ENCODE assay signal across 12 cellular contexts in the genomic region with DNA sequence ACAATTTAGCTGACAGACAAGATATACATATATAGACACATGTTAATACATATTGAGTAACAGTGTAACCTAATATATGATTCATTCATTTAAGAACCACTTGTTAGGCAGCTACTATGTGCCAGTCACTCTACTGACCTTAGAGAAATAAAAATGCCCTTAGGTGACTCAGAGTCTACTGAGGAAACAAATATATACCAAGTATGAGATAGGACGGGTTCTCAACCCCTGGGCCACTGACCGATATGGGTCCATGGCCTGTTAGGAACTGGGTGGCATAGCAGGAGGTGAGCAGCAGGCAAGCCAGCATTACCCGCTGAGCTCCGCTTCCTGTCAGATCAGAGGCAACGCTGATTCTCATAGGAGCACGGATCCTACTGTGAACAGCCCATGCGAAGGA. TPM values are rescaled to one million over a fixed set of nuclear protein-coding genes. Genes with fewer than 3 reads are reported as not detected.
DNase-seq lines count a peak whose midpoint lies in the region; ATAC-seq, FAIRE-seq and TF ChIP-seq lines count a peak whose summit lies in the region.
"Had no signal": no experiment of that assay in that cellular context is flagged by ENCODE, and none has a peak within 500 bp of the region (broad histone marks: within the 10 kb centered on the region; RNA-seq: fewer than 3 reads in every experiment).

No MANE protein-coding gene starts in this region.

- H3K27ac Mint-ChIP-seq in MCF 10A (ENCODE audit: low read depth, unreplicated experiment), result peak overlapping the region; percentile 67
- H3K27ac Mint-ChIP-seq in glutamatergic neuron (ENCODE audit: unreplicated experiment), result no peak overlapping the region

- peak overlapping the region; percentile 28 for H3K4me3 Mint-ChIP-seq in MCF 10A (ENCODE audit: unreplicated experiment)
- no peak overlapping the region for H3K4me3 Mint-ChIP-seq in glutamatergic neuron (ENCODE audit: unreplicated experiment)

- peak overlapping the region; percentile 11; the same call in 1 of the 2 replicates for H3K9ac ChIP-seq in HUES64 (ENCODE audit: low read depth, low read length)
- H3K9ac ChIP-seq: BLaER1 had no signal

- H3K27ac ChIP-seq in A549 (peak overlapping the region in 1 of 2 experiments; percentile 48; a peak in 3 of 6 replicates), HUES64 (ENCODE audit: low read depth, low read length) (no peak overlapping the region)
- H3K27ac ChIP-seq: BLaER1 had no signal

- TF ChIP-seq POLR2A in A549 (IDR thresholded peaks at IDR 0.05; ENCODE audit: low read length), result no peak

- DNase-seq in A549 (ENCODE audit: low read depth in 1 of 2, low spot score in 1 of 2) (peak in 1 of 2 experiments; percentile 49), MCF 10A (ENCODE audit: unreplicated experiment) (peak; percentile 72), kidney tubule cell (ENCODE audit: low spot score) (peak; percentile 80), glutamatergic neuron (no peak)
- DNase-seq in stimulated activated naive CD4-positive, alpha-beta T cell treated with Interleukin-2 at 50 U/mL for 16 hours (lab: John Stamatoyannopoulos, UW), result no peak
- DNase-seq: activated effector memory CD4-positive, alpha-beta T cell treated with anti-CD3 and anti-CD28 coated beads, Interleukin-2, amount 50 U/mL, for 16 hours had no signal

- H3K4me3 ChIP-seq in A549, result no peak overlapping the region
- no peak overlapping the region for H3K4me3 ChIP-seq in HUES64 (ENCODE audit: low read length)
- H3K4me3 ChIP-seq: BLaER1 had no signal

- TF ChIP-seq EP300 in A549 (IDR thresholded peaks at IDR 0.05), result no peak

- H3K4me1 ChIP-seq in A549 (peaks cover 26% of the 10 kb centered on the region), HUES64 (ENCODE audit: insufficient read depth, low read length) (peaks cover 44% of the 10 kb centered on the region)
- H3K4me1 ChIP-seq: BLaER1 had no signal

- peaks cover 11% of the 10 kb centered on the region for H3K36me3 Mint-ChIP-seq in MCF 10A (ENCODE audit: insufficient read depth, unreplicated experiment)
- H3K36me3 Mint-ChIP-seq in glutamatergic neuron (ENCODE audit: unreplicated experiment), result no peaks in the 10 kb centered on the region

- TF ChIP-seq CTCF in A549 (IDR thresholded peaks at IDR 0.05), result no peak
- no peak for TF ChIP-seq CTCF in MCF 10A (IDR thresholded peaks at IDR 0.05; ENCODE audit: unreplicated experiment)
- TF ChIP-seq CTCF in glutamatergic neuron (IDR thresholded peaks at IDR 0.05; ENCODE audit: partially characterized antibody, unreplicated experiment), result no peak

- peak; percentile 87 to 93 for ATAC-seq in A549
- ATAC-seq in GM21447 (IDR thresholded peaks at IDR 0.05; ENCODE audit: unreplicated experiment), result no peak
- ATAC-seq in GM18873 (IDR thresholded peaks at IDR 0.05; ENCODE audit: low FRiP score, unreplicated experiment), result no peak
- ATAC-seq: left lobe of liver, sciatic nerve had no signal

- H3K9me3 Mint-ChIP-seq in MCF 10A (ENCODE audit: unreplicated experiment) (no peaks in the 10 kb centered on the region), glutamatergic neuron (ENCODE audit: unreplicated experiment) (no peaks in the 10 kb centered on the region)

- FAIRE-seq in A549 (lab: Jason Lieb, UNC), result no peak

- H3K9me3 ChIP-seq in A549, result no peaks in the 10 kb centered on the region
- no peaks in the 10 kb centered on the region for H3K9me3 ChIP-seq in HUES64 (ENCODE audit: insufficient read depth, low read depth, low read length)
- H3K9me3 ChIP-seq: BLaER1 had no signal

- H3K36me3 ChIP-seq in HUES64 (ENCODE audit: insufficient read depth, low read length), result no peaks in the 10 kb centered on the region

- POLR2A ChIA-PET in A549 (lab: Yijun Ruan, JAX), result interaction anchor here (1.3 kb wide), 1 partner anchor 15 kb away, joined by 5 read pairs; a partner anchor contains a TSS
- POLR2A ChIA-PET in MCF 10A (lab: Yijun Ruan, JAX), result interaction anchor here (0.6 to 4.6 kb wide), 11 partner anchors 11 to 133 kb away, joined by 3 to 36 read pairs (median 4); a partner anchor contains a TSS

- no TSS peak for BruUV-seq in MCF 10A (replicated peaks; lab: Mats Ljungman, UMichigan)

- H3K27me3 Mint-ChIP-seq in MCF 10A (ENCODE audit: insufficient read depth, unreplicated experiment) (no peaks in the 10 kb centered on the region), glutamatergic neuron (ENCODE audit: unreplicated experiment) (no peaks in the 10 kb centered on the region)

- intact Hi-C loops in MCF 10A (cut with micrococcal nuclease), result no loop called here

- peaks cover 31% of the 10 kb centered on the region for H3K4me1 Mint-ChIP-seq in MCF 10A (ENCODE audit: insufficient read depth, unreplicated experiment)
- no peaks in the 10 kb centered on the region for H3K4me1 Mint-ChIP-seq in glutamatergic neuron (ENCODE audit: low read depth, unreplicated experiment)

- peak overlapping the region; percentile 50 for H3K4me2 ChIP-seq in A549
- H3K4me2 ChIP-seq: BLaER1 had no signal

- H3K27me3 ChIP-seq in HUES64 (ENCODE audit: insufficient read depth, low read length), result no peaks in the 10 kb centered on the region
- H3K27me3 ChIP-seq: BLaER1 had no signal

- no peak for TF ChIP-seq RAD21 in A549 (conservative IDR thresholded peaks at IDR 0.05 in 1 of 2, IDR thresholded peaks at IDR 0.05 in 1 of 2)

- 75% methylated on average over 7 of the region's 7 CpGs for WGBS in A549 (ENCODE audit: missing lambda C conversion rate)
- WGBS in HUES64, result 79% methylated on average over 7 of the region's 7 CpGs

- CTCF ChIA-PET in A549 (lab: Yijun Ruan, JAX) (no interaction called here), MCF 10A (lab: Yijun Ruan, JAX) (interaction anchor here (0.6 to 1.6 kb wide), 3 partner anchors 32 to 132 kb away, joined by 3 to 7 read pairs (median 4); no protein-coding TSS in a partner anchor)

TF ChIP-seq in A549, 52 proteins besides CTCF, POLR2A, EP300 and RAD21:
- TF ChIP-seq NFE2L2 (conservative IDR thresholded peaks at IDR 0.05; ENCODE audit: low read length), result 0 out of 2 replicates have a peak, but pooled peaks have one; percentile 4
- no peak for TF ChIP-seq SMC3 (IDR thresholded peaks at IDR 0.05)
- peak; percentile 24; the same call in 1 of the 2 replicates for TF ChIP-seq JUNB (IDR thresholded peaks at IDR 0.05)
- 0 out of 2 replicates have a peak, but pooled peaks have one; percentile 16 for TF ChIP-seq FOSL2 (IDR thresholded peaks at IDR 0.05)
- peak; percentile 65 for TF ChIP-seq FOSL2 (CRISPR knock-in tag; IDR thresholded peaks at IDR 0.05)
- no peak for TF ChIP-seq CHD2 (IDR thresholded peaks at IDR 0.05; ENCODE audit: low read length, partially characterized antibody)
- TF ChIP-seq ZNF302 (CRISPR knock-in tag; IDR thresholded peaks at IDR 0.05), result no peak
TF ChIP-seq in A549: peak in this region for 3.

RNA-seq across cellular contexts. Expression of a gene that starts 14.8 kb away (rescaled TPM):
- polyA plus RNA-seq in A549 (2011; rRNA removed) (31.8 and 36.0 TPM in 2 replicates), A549 (2017; fragmentation: RNase III; extraction: RNeasy Plus Mini Kit Qiagen cat#74134 plus additional on column Dnase treatment) (13.1 to 13.9 TPM (median 13.2 TPM) in 3 replicates)
- polyA plus RNA-seq in A549 (2012; cell fraction: cytosol; rRNA removed), result 6.3 and 7.4 TPM in 2 replicates
- 4.0 and 4.1 TPM in 2 replicates for polyA plus RNA-seq in A549 (2012; cell fraction: nucleus; rRNA removed)
- 34.3 and 34.9 TPM in 2 replicates for polyA minus RNA-seq in A549 (2011; rRNA and poly(A)+ RNA removed)
- polyA plus RNA-seq in HUES64 (2013, experiment 1 of 2), result 16.8 TPM
- polyA plus RNA-seq in HUES64 (2013, experiment 2 of 2), result 19.5 TPM
- total RNA-seq in MCF 10A (2022) (24.9 and 25.3 TPM in 2 replicates), glutamatergic neuron (ENCODE audit: unreplicated experiment) (20.8 TPM)

Comparison
In these comparisons a context has a peak if more than half of its experiments do, and no peak if none do; other contexts are left out.
1. ATAC-seq: peak in A549 (2 of 2); none in GM21447 (single experiment) and GM18873 (single experiment).
2. DNase-seq: peak in MCF 10A (single experiment) and kidney tubule cell (single experiment); none in glutamatergic neuron (single experiment) and stimulated activated naive CD4-positive, alpha-beta T cell treated with Interleukin-2 at 50 U/mL for 16 hours (single experiment).